Comparison of ENCODE assay signal across 22 cellular contexts in the genomic region with DNA sequence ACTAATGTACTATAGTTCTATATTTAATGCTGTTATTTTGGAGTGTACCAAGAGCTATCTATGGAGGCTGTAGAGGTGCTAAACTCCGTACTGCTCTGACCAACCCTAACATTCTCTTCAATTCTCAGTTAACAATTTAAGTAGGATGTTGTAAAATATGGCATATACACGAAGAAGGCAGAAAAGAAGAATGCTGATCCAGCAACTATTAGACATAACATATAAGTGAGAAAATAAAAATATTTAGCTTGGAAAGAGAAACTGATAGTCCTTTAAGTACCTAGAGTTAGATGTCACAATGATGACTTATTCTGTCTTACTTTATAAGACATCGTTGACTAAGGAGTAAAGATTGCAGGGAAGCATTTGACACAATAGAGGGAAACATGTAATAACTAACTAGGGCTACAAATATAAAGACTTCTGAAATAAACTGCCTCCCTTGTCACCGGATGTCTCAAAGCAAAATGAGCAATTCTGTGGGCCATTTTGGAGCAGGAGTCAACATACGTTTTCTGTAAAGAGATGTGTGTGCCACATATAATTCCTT.
DNase-seq lines count a peak whose midpoint lies in the region; ATAC-seq and TF ChIP-seq lines count a peak whose summit lies in the region.
"Had no signal": no experiment of that assay in that cellular context is flagged by ENCODE, and none has a peak within 500 bp of the region (broad histone marks: within the 10 kb centered on the region; RNA-seq: fewer than 3 reads in every experiment).

No MANE protein-coding gene starts in this region.

- no CpG with 5 or more reads among the region's 5 CpGs for WGBS in IMR-90 (ENCODE audit: extremely low coverage in 2 of 2, insufficient read length in 1 of 2), 2 experiments

- H4K5ac ChIP-seq in IMR-90 (ENCODE audit: low read depth, low read length): no peak overlapping the region

- no peak overlapping the region for H3K27ac ChIP-seq in IMR-90 (ENCODE audit: insufficient read depth, low read length)
- H3K27ac ChIP-seq: PC-9, RWPE1, SK-N-MC had no signal

- TF ChIP-seq RAD21 in IMR-90 (IDR thresholded peaks at IDR 0.05; ENCODE audit: low read length): no peak

- POLR2A ChIA-PET in IMR-90 (lab: Charles Lee; ENCODE audit: unreplicated experiment): no interaction called here

- H2AK5ac ChIP-seq in IMR-90 (ENCODE audit: low read depth, low read length): no peak overlapping the region

- no peak overlapping the region for H3K4me2 ChIP-seq in IMR-90 (ENCODE audit: low read depth, low read length)
- H3K4me2 ChIP-seq: PC-9 had no signal

- intact Hi-C loops in IMR-90 (cut with micrococcal nuclease): no loop called here

- DNase-seq in ELR (ENCODE audit: low read depth) (peak; percentile 14), IMR-90 (no peak), dermis blood vessel endothelial cell (peak; percentile 23), kidney tubule cell (ENCODE audit: low spot score) (peak; percentile 85), SIG-M5 treated with dmso at 0.1 percent for 504 hours (lab: John Stamatoyannopoulos, UW; ENCODE audit: unreplicated experiment) (no peak)
- no peak for DNase-seq in stimulated activated naive CD8-positive, alpha-beta T cell treated with anti-CD3 and anti-CD28 coated beads, Interleukin-15, Interleukin-2, amounts not matched to agents 100 U/mL and 50 U/mL, for 24 hours
- DNase-seq: Calu3, DMS79 treated with DMSO at 0.1 percent for 48 hours, GOT3, HCEC 1CT, KG1, MG63, NCI-H2029, NCI-H446, NCI-H524 treated with DMSO at 0.1 percent for 48 hours, NCI-H774, PC-9, SHP77 treated with DMSO at 0.1 percent for 48 hours had no signal

- no TSS peak for BruUV-seq in IMR-90 (replicated peaks; lab: Mats Ljungman, UMichigan)

- H2BK120ac ChIP-seq in IMR-90 (ENCODE audit: low read depth, low read length): no peak overlapping the region

- no peak overlapping the region for H3K18ac ChIP-seq in IMR-90 (ENCODE audit: low read depth, low read length)

- H3K79me1 ChIP-seq in IMR-90 (ENCODE audit: low read depth in 1 of 2, low read length in 2 of 2): no peaks in the 10 kb centered on the region

- H4K91ac ChIP-seq in IMR-90 (ENCODE audit: insufficient read depth, low read depth, low read length): no peak overlapping the region

- no peaks in the 10 kb centered on the region for H3K9me1 ChIP-seq in IMR-90 (ENCODE audit: insufficient read depth, low read length)

- H2AK9ac ChIP-seq in IMR-90 (replicated peaks; ENCODE audit: low read depth, low read length, poor library complexity): no peak overlapping the region

- H3K9ac ChIP-seq in IMR-90 (ENCODE audit: low read depth, low read length): no peak overlapping the region

- H2BK20ac ChIP-seq in IMR-90 (ENCODE audit: low read depth, low read length): no peak overlapping the region

- CTCF ChIA-PET in IMR-90 (lab: Yijun Ruan, JAX): no interaction called here

- no peak overlapping the region for H3K56ac ChIP-seq in IMR-90 (ENCODE audit: extremely low read depth, insufficient read depth, low read length)

- H2BK5ac ChIP-seq in IMR-90 (ENCODE audit: low read depth, low read length, poor library complexity, severe bottlenecking): no peak overlapping the region

- no peak overlapping the region for H4K8ac ChIP-seq in IMR-90 (ENCODE audit: low read depth in 2 of 2, low read length in 2 of 2)

- no peak for TF ChIP-seq CTCF in IMR-90 (conservative IDR thresholded peaks at IDR 0.05; ENCODE audit: low read depth, low read length)

- dilution Hi-C loops in IMR-90 (cut with HindIII; ENCODE audit: low sequenced_read_pairs, unreplicated experiment): no loop called here

- no peak overlapping the region for H2AFZ ChIP-seq in IMR-90 (replicated peaks; ENCODE audit: low read length, poor library complexity)
- H2AFZ ChIP-seq: PC-9 had no signal

- in situ Hi-C loops in IMR-90 (cut with MboI; ENCODE audit: low sequenced_read_pairs): no loop called here

- H3K4me1 ChIP-seq in IMR-90 (ENCODE audit: control insufficient read depth, insufficient read depth, low read length): no peaks in the 10 kb centered on the region

- H2BK15ac ChIP-seq in IMR-90 (ENCODE audit: low read depth, low read length): no peak overlapping the region

- H3K9me3 ChIP-seq in IMR-90 (ENCODE audit: control insufficient read depth, insufficient read depth, low read length): no peaks in the 10 kb centered on the region
- H3K9me3 ChIP-seq: MG63 had no signal

- no peak overlapping the region for H3K4me3 ChIP-seq in IMR-90 (ENCODE audit: insufficient read depth, low read depth, low read length)
- H3K4me3 ChIP-seq: MG63, PC-9, SK-N-MC had no signal

- no peak overlapping the region for H3K4ac ChIP-seq in IMR-90 (ENCODE audit: low read depth, low read length)

- H3K23ac ChIP-seq in IMR-90 (ENCODE audit: low read depth, low read length): no peak overlapping the region

- ATAC-seq in IMR-90 (ENCODE audit: low read depth) (no peak), HG02885 (IDR thresholded peaks at IDR 0.05; ENCODE audit: poor library complexity, unreplicated experiment) (no peak), HG03432 (IDR thresholded peaks at IDR 0.05; ENCODE audit: unreplicated experiment) (no peak)
- ATAC-seq in stimulated activated naive CD8-positive, alpha-beta T cell treated with anti-CD3 and anti-CD28 coated beads, Interleukin-15, Interleukin-2, amounts not matched to agents 100 U/mL and 50 U/mL, for 24 hours: no peak

- no peaks in the 10 kb centered on the region for H3K36me3 ChIP-seq in IMR-90 (ENCODE audit: control insufficient read depth, insufficient read depth, low read length)
- H3K36me3 ChIP-seq: MG63 had no signal

- no peak for TF ChIP-seq POLR2A in IMR-90 (IDR thresholded peaks at IDR 0.05; ENCODE audit: low read depth, low read length)

- H4K20me1 ChIP-seq in IMR-90 (ENCODE audit: insufficient read depth, low read length): no peaks in the 10 kb centered on the region

- no peaks in the 10 kb centered on the region for H3K27me3 ChIP-seq in IMR-90 (ENCODE audit: control insufficient read depth, insufficient read depth, low read length)
- H3K27me3 ChIP-seq: MG63 had no signal

- no peak overlapping the region for H3K14ac ChIP-seq in IMR-90 (replicated peaks; ENCODE audit: low read depth, low read length)

TF ChIP-seq in IMR-90, 13 proteins besides CTCF, POLR2A, EP300 and RAD21:
- TF ChIP-seq RFX5 (IDR thresholded peaks at IDR 0.05; ENCODE audit: low read depth, low read length): no peak
- TF ChIP-seq MXI1 (IDR thresholded peaks at IDR 0.05; ENCODE audit: borderline replicate concordance, low read depth, low read length): no peak
- peak; percentile 74 for TF ChIP-seq MAFK (IDR thresholded peaks at IDR 0.05; ENCODE audit: low read depth, low read length)

Comparison
In these comparisons a context has a peak if more than half of its experiments do, and no peak if none do; other contexts are left out.
1. DNase-seq: peak in ELR (single experiment), dermis blood vessel endothelial cell (single experiment) and kidney tubule cell (single experiment); none in IMR-90 (single experiment), stimulated activated naive CD8-positive, alpha-beta T cell treated with anti-CD3 and anti-CD28 coated beads, Interleukin-15, Interleukin-2, amounts not matched to agents 100 U/mL and 50 U/mL, for 24 hours (single experiment) and SIG-M5 treated with dmso at 0.1 percent for 504 hours (single experiment).